In the genomic region with DNA sequence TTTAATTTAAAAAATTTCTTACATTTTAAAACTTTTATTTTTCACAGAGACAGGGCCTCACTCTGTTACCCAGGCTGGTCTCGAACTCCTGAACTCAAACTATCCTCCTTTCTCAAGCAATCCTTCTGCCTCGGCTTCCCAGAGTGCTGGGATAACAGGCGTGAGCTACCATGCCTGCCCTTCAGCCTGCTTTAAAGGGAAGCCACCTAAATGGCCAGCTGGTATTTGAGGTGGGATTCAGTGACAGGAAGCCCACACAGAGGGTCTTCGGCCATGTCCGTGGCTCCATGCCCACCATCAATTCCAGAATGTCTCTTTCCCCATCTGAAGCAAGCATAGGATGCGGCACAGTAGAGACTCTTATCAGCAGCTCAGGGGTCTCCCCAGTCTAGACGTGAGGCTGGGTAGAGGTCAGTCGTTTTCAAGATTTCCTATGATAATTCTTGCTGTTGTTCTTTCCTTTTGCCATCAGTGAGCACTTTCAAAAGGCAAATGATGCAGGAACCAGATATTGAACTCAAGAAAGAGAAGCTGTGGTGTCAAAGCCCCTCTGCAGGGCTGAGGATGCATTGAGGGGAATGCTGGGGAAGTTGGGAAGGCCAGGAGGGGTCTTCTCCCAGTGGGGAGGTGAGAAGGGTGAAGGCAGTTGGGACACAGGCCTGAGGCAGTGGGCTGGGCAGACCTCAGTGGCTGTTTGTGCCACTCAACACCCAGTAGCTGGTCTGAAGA, we compare ENCODE assay signal across 28 cellular contexts.
"Had no signal": no experiment of that assay in that cellular context is flagged by ENCODE, and none has a peak within 500 bp of the region (broad histone marks: within the 10 kb centered on the region; RNA-seq: fewer than 3 reads in every experiment).

No MANE protein-coding gene starts in this region.

- H3K9me3 Mint-ChIP-seq: activated CD8-positive, alpha-beta T cell treated with anti-CD3 and anti-CD28 coated beads for 36 hours; T-helper 2 cell treated with Interferon-gamma antibody and Interleukin-4, amounts not matched to agents 5 μg/mL and 100 μg/mL, for 36 hours had no signal

- H3K27ac ChIP-seq: brain microvascular endothelial cell, epithelial cell of prostate had no signal

- H3K27me3 Mint-ChIP-seq: activated CD4-positive, alpha-beta T cell treated with anti-CD3 and anti-CD28 coated beads for 36 hours; activated CD8-positive, alpha-beta T cell treated with anti-CD3 and anti-CD28 coated beads for 36 hours; activated T-helper 17 cell treated with anti-CD3 and anti-CD28 coated beads, Interleukin-2, amount 50 U/mL, for 72 hours; central memory CD8-positive, alpha-beta T cell; T-helper 17 cell had no signal

- DNase-seq: activated CD4-positive, alpha-beta T cell treated with anti-CD3 and anti-CD28 coated beads for 36 hours; activated CD4-positive, alpha-beta T cell treated with anti-CD3 and anti-CD28 coated beads, Interleukin-2, amount 50 U/mL, for 1 hour; activated CD4-positive, alpha-beta T cell treated with anti-CD3 and anti-CD28 coated beads, Interleukin-2, amount 50 U/mL, for 48 hours; activated CD4-positive, CD25-positive, alpha-beta regulatory T cell; activated CD4-positive, CD25-positive, alpha-beta regulatory T cell treated with anti-CD3 and anti-CD28 coated beads, Interleukin-2, amount 50 U/mL, for 72 hours; activated CD8-positive, alpha-beta memory T cell treated with anti-CD3 and anti-CD28 coated beads for 24 hours; activated CD8-positive, alpha-beta T cell treated with anti-CD3 and anti-CD28 coated beads for 36 hours; activated effector memory CD4-positive, alpha-beta T cell treated with Interleukin-2 at 50 U/mL for 16 hours; activated gamma-delta T cell treated with Interleukin-2 at 50 U/mL for 16 hours; activated naive CD4-positive, alpha-beta T cell treated with anti-CD3 and anti-CD28 coated beads, Interleukin-2, amount 50 U/mL, for 16 hours; activated naive CD4-positive, alpha-beta T cell treated with Interleukin-2 at 50 U/mL for 16 hours; activated T-cell treated with anti-CD3 and anti-CD28 coated beads, Interleukin-2, amount 50 U/mL, for 4 hours; amniotic stem cell; anterior cingulate cortex; brain microvascular endothelial cell; cortex of kidney; dermis blood vessel endothelial cell; effector CD8-positive, alpha-beta T cell; foreskin fibroblast; head of caudate nucleus; T-helper 1 cell; T-helper 17 cell; T1000 had no signal

- H3K27me3 ChIP-seq: brain microvascular endothelial cell had no signal

- H3K36me3 ChIP-seq: brain microvascular endothelial cell had no signal

- ATAC-seq: activated CD4-positive, alpha-beta T cell treated with anti-CD3 and anti-CD28 coated beads for 36 hours; activated CD8-positive, alpha-beta T cell treated with anti-CD3 and anti-CD28 coated beads for 36 hours; activated T-cell treated with anti-CD3 and anti-CD28 coated beads, Interleukin-2, amount 50 U/mL, for 4 hours; activated T-helper 17 cell treated with anti-CD3 and anti-CD28 coated beads, Interleukin-2, amount 50 U/mL, for 72 hours; T-helper 17 cell had no signal

- H3K4me3 Mint-ChIP-seq: activated CD4-positive, alpha-beta T cell treated with anti-CD3 and anti-CD28 coated beads for 36 hours; activated CD8-positive, alpha-beta T cell treated with anti-CD3 and anti-CD28 coated beads for 36 hours; activated naive CD8-positive, alpha-beta T cell; activated T-cell treated with anti-CD3 and anti-CD28 coated beads, Interleukin-2, amount 50 U/mL, for 4 hours; activated T-helper 17 cell treated with anti-CD3 and anti-CD28 coated beads, Interleukin-2, amount 50 U/mL, for 72 hours; central memory CD8-positive, alpha-beta T cell; T-helper 17 cell; T-helper 2 cell treated with Interferon-gamma antibody and Interleukin-4, amounts not matched to agents 5 μg/mL and 100 μg/mL, for 36 hours had no signal

- H3K4me1 Mint-ChIP-seq: activated CD4-positive, alpha-beta T cell treated with anti-CD3 and anti-CD28 coated beads for 36 hours; activated T-helper 17 cell treated with anti-CD3 and anti-CD28 coated beads, Interleukin-2, amount 50 U/mL, for 72 hours; central memory CD8-positive, alpha-beta T cell; T-helper 17 cell had no signal

- H3K36me3 Mint-ChIP-seq: activated naive CD8-positive, alpha-beta T cell had no signal

- H3K27ac Mint-ChIP-seq: activated CD4-positive, alpha-beta T cell treated with anti-CD3 and anti-CD28 coated beads for 36 hours; activated CD8-positive, alpha-beta T cell treated with anti-CD3 and anti-CD28 coated beads for 36 hours; activated naive CD8-positive, alpha-beta T cell; activated T-helper 17 cell treated with anti-CD3 and anti-CD28 coated beads, Interleukin-2, amount 50 U/mL, for 72 hours; T-helper 17 cell; T-helper 2 cell treated with Interferon-gamma antibody and Interleukin-4, amounts not matched to agents 5 μg/mL and 100 μg/mL, for 36 hours had no signal
